2 cellular contexts compared by ENCODE assay signal in the genomic region with DNA sequence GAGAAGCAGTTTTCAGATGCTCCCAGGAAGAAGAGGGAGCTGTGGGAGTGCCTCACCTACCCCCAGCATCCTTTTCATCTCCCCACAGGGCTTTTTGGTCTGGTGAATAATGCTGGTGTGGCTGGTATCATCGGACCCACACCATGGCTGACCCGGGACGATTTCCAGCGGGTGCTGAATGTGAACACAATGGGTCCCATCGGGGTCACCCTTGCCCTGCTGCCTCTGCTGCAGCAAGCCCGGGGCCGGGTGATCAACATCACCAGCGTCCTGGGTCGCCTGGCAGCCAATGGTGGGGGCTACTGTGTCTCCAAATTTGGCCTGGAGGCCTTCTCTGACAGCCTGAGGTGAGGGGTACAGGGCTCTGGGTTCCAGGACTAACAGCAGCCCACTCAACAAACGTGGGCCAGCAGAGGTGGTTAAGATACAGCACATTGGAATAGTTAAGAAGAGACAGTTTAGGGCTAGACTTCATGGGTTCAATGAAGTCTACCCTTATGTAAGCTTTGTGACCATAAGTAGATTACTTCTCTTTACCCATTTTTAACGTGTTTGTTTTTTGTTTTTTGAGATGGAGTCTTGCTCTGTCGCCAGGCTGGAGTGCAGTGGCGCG.
TF ChIP-seq lines count a peak whose summit lies in the region.

No MANE protein-coding gene starts in this region.

TF ChIP-seq in SK-N-SH, 30 proteins besides CTCF, POLR2A, EP300 and RAD21:
- TF ChIP-seq, protein P1, sequence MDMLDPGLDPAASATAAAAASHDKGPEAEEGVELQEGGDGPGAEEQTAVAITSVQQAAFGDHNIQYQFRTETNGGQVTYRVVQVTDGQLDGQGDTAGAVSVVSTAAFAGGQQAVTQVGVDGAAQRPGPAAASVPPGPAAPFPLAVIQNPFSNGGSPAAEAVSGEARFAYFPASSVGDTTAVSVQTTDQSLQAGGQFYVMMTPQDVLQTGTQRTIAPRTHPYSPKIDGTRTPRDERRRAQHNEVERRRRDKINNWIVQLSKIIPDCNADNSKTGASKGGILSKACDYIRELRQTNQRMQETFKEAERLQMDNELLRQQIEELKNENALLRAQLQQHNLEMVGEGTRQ (IDR thresholded peaks at IDR 0.05; ENCODE audit: borderline replicate concordance, low read depth, low read length) = no peak
- TF ChIP-seq POLR2AphosphoS5 (IDR thresholded peaks at IDR 0.05; ENCODE audit: low read depth, low read length) = no peak
- TF ChIP-seq SMC3 (IDR thresholded peaks at IDR 0.05; ENCODE audit: low read depth, low read length) = no peak
- TF ChIP-seq FOXM1 (IDR thresholded peaks at IDR 0.05; ENCODE audit: low read depth) = 0 out of 2 replicates have a peak, but pooled peaks have one; percentile 1
- TF ChIP-seq TEAD4 (IDR thresholded peaks at IDR 0.05; ENCODE audit: borderline replicate concordance, insufficient read depth) = no peak
- no peak for TF ChIP-seq RCOR1 (IDR thresholded peaks at IDR 0.05; ENCODE audit: low read length)

TF ChIP-seq in SK-N-SH treated with all-trans-retinoic acid at 6 μM for 48 hours, 23 proteins besides CTCF, POLR2A, EP300 and RAD21 (continued from another document):
- TF ChIP-seq, protein P2, sequence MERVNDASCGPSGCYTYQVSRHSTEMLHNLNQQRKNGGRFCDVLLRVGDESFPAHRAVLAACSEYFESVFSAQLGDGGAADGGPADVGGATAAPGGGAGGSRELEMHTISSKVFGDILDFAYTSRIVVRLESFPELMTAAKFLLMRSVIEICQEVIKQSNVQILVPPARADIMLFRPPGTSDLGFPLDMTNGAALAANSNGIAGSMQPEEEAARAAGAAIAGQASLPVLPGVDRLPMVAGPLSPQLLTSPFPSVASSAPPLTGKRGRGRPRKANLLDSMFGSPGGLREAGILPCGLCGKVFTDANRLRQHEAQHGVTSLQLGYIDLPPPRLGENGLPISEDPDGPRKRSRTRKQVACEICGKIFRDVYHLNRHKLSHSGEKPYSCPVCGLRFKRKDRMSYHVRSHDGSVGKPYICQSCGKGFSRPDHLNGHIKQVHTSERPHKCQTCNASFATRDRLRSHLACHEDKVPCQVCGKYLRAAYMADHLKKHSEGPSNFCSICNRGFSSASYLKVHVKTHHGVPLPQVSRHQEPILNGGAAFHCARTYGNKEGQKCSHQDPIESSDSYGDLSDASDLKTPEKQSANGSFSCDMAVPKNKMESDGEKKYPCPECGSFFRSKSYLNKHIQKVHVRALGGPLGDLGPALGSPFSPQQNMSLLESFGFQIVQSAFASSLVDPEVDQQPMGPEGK (CRISPR knock-in tag; IDR thresholded peaks at IDR 0.05; ENCODE audit: borderline replicate concordance) = no peak
